ENCODE assay signal across 21 cellular contexts in the genomic region with DNA sequence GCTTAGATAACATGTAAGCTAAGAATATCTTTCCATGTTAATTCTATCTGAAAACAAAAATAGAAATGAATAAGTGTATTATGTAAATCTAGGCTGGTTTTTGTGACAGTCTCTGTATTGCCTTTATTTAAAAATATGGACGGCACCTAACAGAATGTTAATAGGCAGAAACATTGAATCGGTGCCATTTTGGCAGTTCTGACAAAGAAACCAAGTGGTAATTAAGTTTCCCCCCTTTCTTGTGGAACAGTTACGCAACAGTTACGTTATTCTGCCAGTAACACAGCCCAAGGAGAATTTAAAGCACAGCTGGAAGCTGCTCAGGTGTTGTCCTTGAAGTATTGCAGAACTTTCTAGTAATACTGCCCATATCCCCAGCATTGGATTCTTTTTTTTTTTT. TPM values are rescaled to one million over a fixed set of nuclear protein-coding genes. Genes with fewer than 3 reads are reported as not detected.
DNase-seq lines count a peak whose midpoint lies in the region; ATAC-seq, FAIRE-seq and TF ChIP-seq lines count a peak whose summit lies in the region.
"Had no signal": no experiment of that assay in that cellular context is flagged by ENCODE, and none has a peak within 500 bp of the region (broad histone marks: within the 10 kb centered on the region; RNA-seq: fewer than 3 reads in every experiment).

No MANE protein-coding gene starts in this region.

- H3K9me3 ChIP-seq in right atrium auricular region (no peaks in the 10 kb centered on the region), pancreas (no peaks in the 10 kb centered on the region)
- H3K9me3 ChIP-seq: tibial artery had no signal

- no peaks in the 10 kb centered on the region for H3K4me1 ChIP-seq in right atrium auricular region
- H3K4me1 ChIP-seq in pancreas: peaks cover 0 to 7% (median 4%) of the 10 kb centered on the region in 3 donors

- WGBS in pancreas, 2 donors: 60 to 70% methylated on average over 4 of the region's 4 CpGs

- no peak for FAIRE-seq in pancreas (lab: Jason Lieb, UNC)
- FAIRE-seq: A204.1 had no signal

- H3K4me3 ChIP-seq in right atrium auricular region (no peak overlapping the region), fibroblast of mammary gland (ENCODE audit: control insufficient read depth, low read depth, low read length) (no peak overlapping the region), pancreas (no peak overlapping the region)
- H3K4me3 ChIP-seq: GM23248, tibial artery had no signal

- no peak overlapping the region for H3K27ac ChIP-seq in right atrium auricular region
- no peak overlapping the region for H3K27ac ChIP-seq in pancreas
- H3K27ac ChIP-seq: GM23248, tibial artery had no signal

- TF ChIP-seq CTCF in right atrium auricular region (IDR thresholded peaks at IDR 0.05) (no peak), fibroblast of mammary gland (conservative IDR thresholded peaks at IDR 0.05; ENCODE audit: control insufficient read depth, insufficient read depth, low read depth, low read length) (no peak), pancreas (IDR thresholded peaks at IDR 0.05) (no peak)

- ATAC-seq in Right ventricle myocardium superior (ENCODE audit: poor library complexity): peak; percentile 83
- peak; percentile 43 to 80 (median 70) for ATAC-seq in pancreas
- ATAC-seq in GM18867 (IDR thresholded peaks at IDR 0.05; ENCODE audit: unreplicated experiment): no peak
- ATAC-seq: naive thymus-derived CD4-positive, alpha-beta T cell; Panc1 had no signal

- no peaks in the 10 kb centered on the region for H3K36me3 ChIP-seq in right atrium auricular region
- H3K36me3 ChIP-seq in pancreas: no peaks in the 10 kb centered on the region
- H3K36me3 ChIP-seq: tibial artery had no signal

- H3K27me3 ChIP-seq in right atrium auricular region (no peaks in the 10 kb centered on the region), pancreas (no peaks in the 10 kb centered on the region)
- H3K27me3 ChIP-seq: tibial artery had no signal

- DNase-seq in Right ventricle myocardium superior: no peak
- no peak for DNase-seq in right atrium auricular region (ENCODE audit: low spot score)
- peak; percentile 45 for DNase-seq in fibroblast of mammary gland (ENCODE audit: low read depth)
- DNase-seq in pancreas: peak in 2 of 6 donors; percentile 20 to 37
- no peak for DNase-seq in stimulated activated CD4-positive, alpha-beta T cell treated with anti-CD3 and anti-CD28 coated beads, Interleukin-4, amount 100 ng/mL, for 1 hour
- DNase-seq in NCI-H526 (lab: John Stamatoyannopoulos, UW): no peak
- DNase-seq in GDM1 (lab: John Stamatoyannopoulos, UW): no peak
- DNase-seq: activated CD4-positive, alpha-beta T cell treated with anti-CD3 and anti-CD28 coated beads, Interleukin-2, amount 50 U/mL, for 48 hours; activated T-cell treated with anti-CD3 and anti-CD28 coated beads, Interleukin-2, amount 50 U/mL, for 48 hours; CD4-positive, alpha-beta T cell; erythroblast; GM23248; naive thymus-derived CD4-positive, alpha-beta T cell; NCI-H187 treated with DMSO at 0.1 percent for 48 hours; NCI-H524 treated with DMSO at 0.1 percent for 48 hours; right cardiac atrium; SW 1271 had no signal

- intact Hi-C loops in Right ventricle myocardium superior (cut with DNase I): no loop called here
- intact Hi-C loops in pancreas (cut with DNase I): no loop called here

RNA-seq across cellular contexts. Expression of a gene that starts 21.5 kb away (rescaled TPM):
- 14.3 TPM for total RNA-seq in Right ventricle myocardium superior
- total RNA-seq in right atrium auricular region: 10 to 100 TPM in 1 of 2 donors, 1 to 10 TPM in 1; 8.5 to 14.7 TPM
- total RNA-seq in pancreas: 10 to 100 TPM in 1 of 6 donors, 1 to 10 TPM in 5; 3.7 to 11.2 (median 6.6) TPM
- 1 to 10 TPM; 2.3 to 4.5 TPM for polyA plus RNA-seq in pancreas
